ENCODE assay signal across 1 cellular context in the genomic region with DNA sequence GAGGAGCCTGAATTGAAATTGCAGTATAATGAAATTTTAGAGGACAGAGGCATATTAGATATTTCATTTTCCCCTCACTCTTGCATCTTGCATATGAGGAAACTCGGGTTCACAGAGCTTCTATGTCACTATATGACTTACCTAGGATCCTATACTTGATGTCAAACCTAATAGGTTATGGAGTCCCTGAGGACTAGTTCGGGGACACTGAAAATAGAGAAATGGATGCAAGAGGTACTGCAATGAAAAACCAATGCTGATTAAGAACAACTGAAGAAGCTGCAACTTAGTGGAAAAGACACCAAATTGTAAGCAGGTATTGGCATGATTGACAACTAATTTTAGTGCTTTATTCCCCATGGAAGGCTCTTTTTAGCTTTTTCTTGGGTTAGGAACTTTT.
TF ChIP-seq lines count a peak whose summit lies in the region.

No MANE protein-coding gene starts in this region.

TF ChIP-seq in HCT116, 20 proteins besides CTCF, POLR2A, EP300 and RAD21:
- TF ChIP-seq ZFX (IDR thresholded peaks at IDR 0.05): no peak
- no peak for TF ChIP-seq ELF1 (IDR thresholded peaks at IDR 0.05; ENCODE audit: borderline replicate concordance, low read depth)
- no peak for TF ChIP-seq POLR2AphosphoS5 (IDR thresholded peaks at IDR 0.05; ENCODE audit: low read depth, low read length)
- no peak for TF ChIP-seq EZH2phosphoT487 (IDR thresholded peaks at IDR 0.05; ENCODE audit: borderline replicate concordance)
